8 cellular contexts compared by ENCODE assay signal in genomic region chr1:196372896-196373536, GRCh38.
A peak's percentile ranks its signal among the peaks of the same experiment; 100 is the strongest.
DNase-seq lines count a peak whose midpoint lies in the region; ATAC-seq and TF ChIP-seq lines count a peak whose summit lies in the region.

No MANE protein-coding gene starts in this region.

- H3K27ac ChIP-seq in tibial nerve, result no peak overlapping the region

- TF ChIP-seq CTCF in AG09309 (IDR thresholded peaks at IDR 0.05; ENCODE audit: control insufficient read depth, insufficient read depth, low read depth, low read length, missing control alignments) (peak; percentile 34), epithelial cell of proximal tubule (conservative IDR thresholded peaks at IDR 0.05; ENCODE audit: low read depth, low read length) (peak; percentile 45), tibial nerve (IDR thresholded peaks at IDR 0.05) (peak in 4 of 5 experiments; percentile 9 to 44 (median 26))

- WGBS in tibial nerve, 2 donors, result 67 to 71% methylated on average over 2 of the region's 2 CpGs

- no peak overlapping the region for H3K9ac ChIP-seq in NT2/D1 (ENCODE audit: insufficient read length, low read depth)

- H3K27me3 ChIP-seq in NT2/D1 (ENCODE audit: insufficient read depth, insufficient read length) (no peaks in the 10 kb centered on the region), tibial nerve (no peaks in the 10 kb centered on the region)

- ATAC-seq in GM18498 (IDR thresholded peaks at IDR 0.05; ENCODE audit: unreplicated experiment) (peak; percentile 87), HG02970 (IDR thresholded peaks at IDR 0.05; ENCODE audit: low FRiP score, unreplicated experiment) (peak; percentile 50)

- no peaks in the 10 kb centered on the region for H3K36me3 ChIP-seq in NT2/D1 (ENCODE audit: insufficient read depth, insufficient read length, low read length)
- H3K36me3 ChIP-seq in tibial nerve, result no peaks in the 10 kb centered on the region

- H3K9me3 ChIP-seq in NT2/D1 (ENCODE audit: insufficient read depth, low read length) (no peaks in the 10 kb centered on the region), tibial nerve (no peaks in the 10 kb centered on the region)

- DNase-seq in AG09309 (ENCODE audit: low read depth) (no peak), NT2/D1 (ENCODE audit: low read depth, low spot score) (peak; percentile 23), epithelial cell of proximal tubule (ENCODE audit: low read depth) (no peak), tibial nerve (ENCODE audit: low spot score in 2 of 2) (no peak), mesenteric fat pad (ENCODE audit: low spot score) (no peak), OCI-M2 (lab: John Stamatoyannopoulos, UW; ENCODE audit: unreplicated experiment) (no peak)

- no peak for TF ChIP-seq EP300 in tibial nerve (IDR thresholded peaks at IDR 0.05)

- H3K4me1 ChIP-seq in NT2/D1 (ENCODE audit: insufficient read depth, insufficient read length) (no peaks in the 10 kb centered on the region), tibial nerve (peaks cover 0 to 9% (median 0%) of the 10 kb centered on the region in 4 donors)

- no peak overlapping the region for H3K4me3 ChIP-seq in AG09309 (ENCODE audit: control insufficient read depth, low read depth, low read length)
- H3K4me3 ChIP-seq in NT2/D1 (ENCODE audit: insufficient read length, low read depth), result no peak overlapping the region
- no peak overlapping the region for H3K4me3 ChIP-seq in epithelial cell of proximal tubule (ENCODE audit: low read depth, low read length)
- no peak overlapping the region for H3K4me3 ChIP-seq in tibial nerve

- no peak for TF ChIP-seq POLR2A in tibial nerve (IDR thresholded peaks at IDR 0.05)
